1 cellular context compared by ENCODE assay signal in the genomic region with DNA sequence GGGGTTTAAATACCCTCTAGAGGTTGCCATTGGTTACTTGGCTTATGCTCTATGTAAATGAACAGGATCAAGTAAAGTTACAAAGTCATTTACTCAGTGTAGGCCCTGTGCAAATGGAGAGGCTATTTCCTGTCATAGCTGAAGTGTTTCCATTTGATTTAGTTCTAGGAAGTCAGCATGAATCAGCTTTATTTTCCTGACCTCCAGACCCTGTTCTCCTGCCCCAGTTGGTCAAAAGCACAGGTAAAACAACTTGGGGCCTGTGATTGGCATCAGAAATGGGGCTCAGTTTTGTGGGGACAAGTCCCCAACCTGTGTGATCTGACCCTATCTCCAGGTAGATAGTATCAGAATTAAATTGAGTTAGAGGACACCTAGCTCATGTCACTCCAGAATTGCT.
TF ChIP-seq lines count a peak whose summit lies in the region.

No MANE protein-coding gene starts in this region.

TF ChIP-seq in K562, 482 proteins besides CTCF, POLR2A, EP300 and RAD21 (continued from another document):
- TF ChIP-seq HINFP (tag; conservative IDR thresholded peaks at IDR 0.05; ENCODE audit: low read depth) (no peak), MAFF (IDR thresholded peaks at IDR 0.05; ENCODE audit: low read length) (peak; percentile 19; the same call in 1 of the 2 replicates), NFE2 (IDR thresholded peaks at IDR 0.05; ENCODE audit: low read depth) (peak; percentile 62), ZC3H11A (IDR thresholded peaks at IDR 0.05; ENCODE audit: low read depth, low read length) (no peak), FUS (optimal IDR thresholded peaks at IDR 0.05; ENCODE audit: low read depth, low read length) (no peak), MAFK (IDR thresholded peaks at IDR 0.05; ENCODE audit: low read length) (peak; percentile 40; the same call in 1 of the 2 replicates)
- TF ChIP-seq, protein P1, sequence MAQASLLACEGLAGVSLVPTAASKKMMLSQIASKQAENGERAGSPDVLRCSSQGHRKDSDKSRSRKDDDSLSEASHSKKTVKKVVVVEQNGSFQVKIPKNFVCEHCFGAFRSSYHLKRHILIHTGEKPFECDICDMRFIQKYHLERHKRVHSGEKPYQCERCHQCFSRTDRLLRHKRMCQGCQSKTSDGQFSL (CRISPR knock-in tag; IDR thresholded peaks at IDR 0.05) = no peak
- TF ChIP-seq, protein P1 (tag; IDR thresholded peaks at IDR 0.05) = no peak
TF ChIP-seq in K562: peak in this region for 8.
